In genomic region chr15:99504823-99505551, GRCh38 we compare ENCODE assay signal across 8 cellular contexts.
DNase-seq lines count a peak whose midpoint lies in the region; ATAC-seq and TF ChIP-seq lines count a peak whose summit lies in the region.

No MANE protein-coding gene starts in this region.

- H3K9me3 ChIP-seq in ovary, result no peaks in the 10 kb centered on the region

- no peaks in the 10 kb centered on the region for H3K36me3 ChIP-seq in ovary

- no peak overlapping the region for H3K4me3 ChIP-seq in ovary

- peak overlapping the region; percentile 35 for H3K4me3 Mint-ChIP-seq in activated T-helper 2 cell treated with anti-CD3 and anti-CD28 coated beads, Interferon-gamma antibody, Interleukin-2, Interleukin-4, amounts not matched to agents 10 μg/mL and 5 μg/mL and 100 μg/mL, durations not matched to agents 14 hours and 24 hours and 36 hours (ENCODE audit: low read depth)
- no peak overlapping the region for H3K4me3 Mint-ChIP-seq in progenitor cell of endocrine pancreas (ENCODE audit: low read depth)

- H3K27me3 ChIP-seq in ovary, result no peaks in the 10 kb centered on the region

- intact Hi-C loops in activated T-helper 2 cell treated with anti-CD3 and anti-CD28 coated beads, Interferon-gamma antibody, Interleukin-2, Interleukin-4, amounts not matched to agents 10 μg/mL and 5 μg/mL and 100 μg/mL, durations not matched to agents 14 hours and 24 hours and 36 hours (cut with micrococcal nuclease), result loop anchor here (2.0 kb wide), 3 partner anchors 80 to 222 kb away; no protein-coding TSS in a partner anchor
- intact Hi-C loops in ovary (cut with DNase I), result no loop called here

- no peak for TF ChIP-seq CTCF in progenitor cell of endocrine pancreas (IDR thresholded peaks at IDR 0.05; ENCODE audit: unreplicated experiment)
- TF ChIP-seq CTCF in ovary (IDR thresholded peaks at IDR 0.05), result no peak

- 78 to 82% (median 81%) methylated on average over 8 of the region's 8 CpGs for WGBS in ovary, 3 donors

- peak overlapping the region; percentile 36 for H3K27ac ChIP-seq in substantia nigra (ENCODE audit: low read depth, low read length, poor library complexity, severe bottlenecking)
- no peak overlapping the region for H3K27ac ChIP-seq in ovary

- no peaks in the 10 kb centered on the region for H3K9me3 Mint-ChIP-seq in activated T-helper 2 cell treated with anti-CD3 and anti-CD28 coated beads, Interferon-gamma antibody, Interleukin-2, Interleukin-4, amounts not matched to agents 10 μg/mL and 5 μg/mL and 100 μg/mL, durations not matched to agents 14 hours and 24 hours and 36 hours
- H3K9me3 Mint-ChIP-seq in progenitor cell of endocrine pancreas (ENCODE audit: low read depth), result no peaks in the 10 kb centered on the region

- DNase-seq in AG20443 (ENCODE audit: low spot score) (peak; percentile 34), substantia nigra (lab: John Stamatoyannopoulos, UW) (no peak), progenitor cell of endocrine pancreas (ENCODE audit: low spot score, unreplicated experiment) (no peak), erythroblast (lab: John Stamatoyannopoulos, UW) (no peak), ovary (no peak)
- DNase-seq in activated T-helper 2 cell treated with anti-CD3 and anti-CD28 coated beads, Interferon-gamma antibody, Interleukin-2, Interleukin-4, amounts not matched to agents 10 μg/mL and 5 μg/mL and 100 μg/mL, durations not matched to agents 14 hours and 24 hours and 36 hours (ENCODE audit: low spot score), result no peak

- TF ChIP-seq POLR2A in erythroblast (IDR thresholded peaks at IDR 0.05; ENCODE audit: low read length) (no peak), ovary (IDR thresholded peaks at IDR 0.05) (no peak)

- ATAC-seq in GM18907 (IDR thresholded peaks at IDR 0.05; ENCODE audit: unreplicated experiment) (peak; percentile 47), HG03066 (IDR thresholded peaks at IDR 0.05; ENCODE audit: low read depth, unreplicated experiment) (peak; percentile 43)

- H3K4me1 ChIP-seq in ovary (ENCODE audit: insufficient read depth), result peaks cover 9% of the 10 kb centered on the region

- peak overlapping the region; percentile 78 for H3K27ac Mint-ChIP-seq in activated T-helper 2 cell treated with anti-CD3 and anti-CD28 coated beads, Interferon-gamma antibody, Interleukin-2, Interleukin-4, amounts not matched to agents 10 μg/mL and 5 μg/mL and 100 μg/mL, durations not matched to agents 14 hours and 24 hours and 36 hours
- no peak overlapping the region for H3K27ac Mint-ChIP-seq in progenitor cell of endocrine pancreas

- no peaks in the 10 kb centered on the region for H3K27me3 Mint-ChIP-seq in activated T-helper 2 cell treated with anti-CD3 and anti-CD28 coated beads, Interferon-gamma antibody, Interleukin-2, Interleukin-4, amounts not matched to agents 10 μg/mL and 5 μg/mL and 100 μg/mL, durations not matched to agents 14 hours and 24 hours and 36 hours (ENCODE audit: low read depth)
- H3K27me3 Mint-ChIP-seq in progenitor cell of endocrine pancreas, result no peaks in the 10 kb centered on the region

- no peaks in the 10 kb centered on the region for H3K36me3 Mint-ChIP-seq in activated T-helper 2 cell treated with anti-CD3 and anti-CD28 coated beads, Interferon-gamma antibody, Interleukin-2, Interleukin-4, amounts not matched to agents 10 μg/mL and 5 μg/mL and 100 μg/mL, durations not matched to agents 14 hours and 24 hours and 36 hours (ENCODE audit: low read depth)
- no peaks in the 10 kb centered on the region for H3K36me3 Mint-ChIP-seq in progenitor cell of endocrine pancreas (ENCODE audit: insufficient read depth)

- H3K4me1 Mint-ChIP-seq in activated T-helper 2 cell treated with anti-CD3 and anti-CD28 coated beads, Interferon-gamma antibody, Interleukin-2, Interleukin-4, amounts not matched to agents 10 μg/mL and 5 μg/mL and 100 μg/mL, durations not matched to agents 14 hours and 24 hours and 36 hours (ENCODE audit: low read depth), result peaks cover 63% of the 10 kb centered on the region
- peaks cover 8% of the 10 kb centered on the region for H3K4me1 Mint-ChIP-seq in progenitor cell of endocrine pancreas (ENCODE audit: low read depth)

- no peak for TF ChIP-seq EP300 in ovary (IDR thresholded peaks at IDR 0.05)
